ENCODE assay signal across 14 cellular contexts in the genomic region with DNA sequence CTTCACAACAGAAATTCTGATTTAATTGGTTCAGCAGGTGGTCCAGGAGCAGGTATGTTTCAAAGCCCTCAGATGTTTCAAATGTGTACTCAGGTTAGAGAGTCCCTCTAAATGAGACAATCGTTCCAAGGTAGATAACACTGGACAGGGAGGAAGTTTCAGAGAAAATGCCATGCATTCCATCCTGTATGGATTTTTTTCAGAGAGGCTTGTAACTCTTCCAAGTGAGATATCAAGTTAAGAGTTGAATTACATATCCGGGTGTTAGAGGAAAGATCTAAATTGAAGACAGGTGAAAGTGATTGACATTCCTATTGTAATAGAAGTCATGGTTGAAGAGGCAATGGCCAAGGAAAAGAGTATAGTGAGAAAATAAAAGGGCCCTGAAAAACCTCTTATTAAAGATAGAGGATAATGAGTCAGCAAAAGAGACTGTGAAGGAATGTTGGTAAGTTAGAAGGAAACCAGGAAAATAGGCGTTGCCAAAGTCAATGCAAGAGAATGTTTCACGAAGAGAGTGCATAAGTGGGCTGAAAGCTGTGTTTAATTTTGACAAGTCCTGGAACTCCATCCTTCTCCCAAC.
DNase-seq lines count a peak whose midpoint lies in the region; ATAC-seq and TF ChIP-seq lines count a peak whose summit lies in the region.
"Had no signal": no experiment of that assay in that cellular context is flagged by ENCODE, and none has a peak within 500 bp of the region (broad histone marks: within the 10 kb centered on the region; RNA-seq: fewer than 3 reads in every experiment).

No MANE protein-coding gene starts in this region.

- peak overlapping the region; percentile 74; the same call in 1 of the 2 replicates for H4K5ac ChIP-seq in IMR-90 (ENCODE audit: low read depth, low read length)

- H3K4me3 ChIP-seq in AG10803 (ENCODE audit: low read length) (no peak overlapping the region), IMR-90 (ENCODE audit: insufficient read depth, low read depth, low read length) (no peak overlapping the region), lung (no peak overlapping the region)

- no peak overlapping the region for H2AK5ac ChIP-seq in IMR-90 (ENCODE audit: low read depth, low read length)

- H2AK9ac ChIP-seq in IMR-90 (replicated peaks; ENCODE audit: low read depth, low read length, poor library complexity) = no peak overlapping the region

- H3K27me3 ChIP-seq in IMR-90 (ENCODE audit: control insufficient read depth, insufficient read depth, low read length) (no peaks in the 10 kb centered on the region), lung (ENCODE audit: control insufficient read depth, insufficient read depth) (no peaks in the 10 kb centered on the region)

- no peak overlapping the region for H3K56ac ChIP-seq in IMR-90 (ENCODE audit: extremely low read depth, insufficient read depth, low read length)

- ATAC-seq in IMR-90 (ENCODE audit: low read depth) = peak; percentile 66
- ATAC-seq in lung (ENCODE audit: insufficient read depth, low FRiP score) = peak; percentile 37

- 0 out of 2 replicates have a peak overlapping the region, but pooled peaks have one; percentile 19 for H4K91ac ChIP-seq in IMR-90 (ENCODE audit: insufficient read depth, low read depth, low read length)

- peak overlapping the region; percentile 18; the same call in 1 of the 2 replicates for H3K14ac ChIP-seq in IMR-90 (replicated peaks; ENCODE audit: low read depth, low read length)

- peak overlapping the region; percentile 22; the same call in 1 of the 2 replicates for H3K4ac ChIP-seq in IMR-90 (ENCODE audit: low read depth, low read length)

- H2BK20ac ChIP-seq in IMR-90 (ENCODE audit: low read depth, low read length) = peak overlapping the region; percentile 29

- POLR2A ChIA-PET in IMR-90 (lab: Charles Lee; ENCODE audit: unreplicated experiment) = no interaction called here

- BruUV-seq in IMR-90 (replicated peaks; lab: Mats Ljungman, UMichigan) = no TSS peak

- no peak overlapping the region for H3K4me2 ChIP-seq in IMR-90 (ENCODE audit: low read depth, low read length)

- H4K8ac ChIP-seq in IMR-90 (ENCODE audit: low read depth in 2 of 2, low read length in 2 of 2) = no peak overlapping the region

- no peaks in the 10 kb centered on the region for H3K9me1 ChIP-seq in IMR-90 (ENCODE audit: insufficient read depth, low read length)

- peak overlapping the region; percentile 43; the same call in 1 of the 3 replicates for H2BK15ac ChIP-seq in IMR-90 (ENCODE audit: low read depth, low read length)

- H3K23ac ChIP-seq in IMR-90 (ENCODE audit: low read depth, low read length) = no peak overlapping the region

- DNase-seq in AG10803 (ENCODE audit: low read depth) (peak; percentile 45), IMR-90 (peak; percentile 39), dedifferentiated amniotic fluid mesenchymal stem cell (ENCODE audit: extremely low spot score) (peak; percentile 57), lung (ENCODE audit: low spot score) (no peak), NCI-H1105 (lab: John Stamatoyannopoulos, UW) (no peak), NCI-H2107 (lab: John Stamatoyannopoulos, UW) (no peak), DMS 273 treated with DMSO at 0.1 percent for 48 hours (lab: John Stamatoyannopoulos, UW) (no peak)
- no peak for DNase-seq in activated T-cell treated with anti-CD3 and anti-CD28 coated beads, Interleukin-2, amount 50 U/mL, for 1 hour
- DNase-seq: activated naive CD8-positive, alpha-beta T cell treated with anti-CD3 and anti-CD28 coated beads, Interleukin-2, amount 10 ng/mL, durations not matched to agents 7 days and 5 days; C1 segment of cervical spinal cord; immature natural killer cell; MV-4-11; stimulated activated CD4-positive, alpha-beta T cell treated with anti-CD3 and anti-CD28 coated beads, Interleukin-4, amount 100 ng/mL, for 24 hours; T-helper 2 cell had no signal

- peaks cover 7% of the 10 kb centered on the region for H3K4me1 ChIP-seq in IMR-90 (ENCODE audit: control insufficient read depth, insufficient read depth, low read length)
- no peaks in the 10 kb centered on the region for H3K4me1 ChIP-seq in lung (ENCODE audit: control insufficient read depth in 2 of 2, insufficient read depth in 2 of 2, low read length in 2 of 2)

- H3K36me3 ChIP-seq in IMR-90 (ENCODE audit: control insufficient read depth, insufficient read depth, low read length) = no peaks in the 10 kb centered on the region
- H3K36me3 ChIP-seq in lung (ENCODE audit: control insufficient read depth in 2 of 2, insufficient read depth in 2 of 2, low read length in 2 of 2) = no peaks in the 10 kb centered on the region

- no peak overlapping the region for H2BK5ac ChIP-seq in IMR-90 (ENCODE audit: low read depth, low read length, poor library complexity, severe bottlenecking)

- H3K18ac ChIP-seq in IMR-90 (ENCODE audit: low read depth, low read length) = peak overlapping the region; percentile 84

- peak overlapping the region; percentile 33; the same call in 1 of the 2 replicates for H2BK120ac ChIP-seq in IMR-90 (ENCODE audit: low read depth, low read length)

- H2AFZ ChIP-seq in IMR-90 (replicated peaks; ENCODE audit: low read length, poor library complexity) = no peak overlapping the region

- H3K9me3 ChIP-seq in IMR-90 (ENCODE audit: control insufficient read depth, insufficient read depth, low read length) (no peaks in the 10 kb centered on the region), lung (ENCODE audit: control insufficient read depth in 2 of 2, insufficient read depth in 1 of 2, low read length in 1 of 2) (no peaks in the 10 kb centered on the region)

- dilution Hi-C loops in IMR-90 (cut with HindIII; ENCODE audit: low sequenced_read_pairs, unreplicated experiment) = no loop called here

- TF ChIP-seq POLR2A in IMR-90 (IDR thresholded peaks at IDR 0.05; ENCODE audit: low read depth, low read length) = no peak

- intact Hi-C loops in IMR-90 (cut with micrococcal nuclease) = no loop called here

- TF ChIP-seq CTCF in AG10803 (conservative IDR thresholded peaks at IDR 0.05; ENCODE audit: low read length) (no peak), IMR-90 (conservative IDR thresholded peaks at IDR 0.05; ENCODE audit: low read depth, low read length) (no peak), lung (IDR thresholded peaks at IDR 0.05; ENCODE audit: control extremely low read depth, extremely low read depth) (no peak)

- CTCF ChIA-PET in IMR-90 (lab: Yijun Ruan, JAX) = no interaction called here

- in situ Hi-C loops in IMR-90 (cut with MboI; ENCODE audit: low sequenced_read_pairs) = no loop called here

- no peak overlapping the region for H3K27ac ChIP-seq in IMR-90 (ENCODE audit: insufficient read depth, low read length)
- no peak overlapping the region for H3K27ac ChIP-seq in lung (ENCODE audit: low read depth in 1 of 2, low read length in 1 of 2)

- no peak for TF ChIP-seq RAD21 in IMR-90 (IDR thresholded peaks at IDR 0.05; ENCODE audit: low read length)

- no peaks in the 10 kb centered on the region for H3K79me1 ChIP-seq in IMR-90 (ENCODE audit: low read depth in 1 of 2, low read length in 2 of 2)

- no peak overlapping the region for H3K9ac ChIP-seq in IMR-90 (ENCODE audit: low read depth, low read length)

- no CpG with 5 or more reads among the region's 4 CpGs for WGBS in IMR-90 (ENCODE audit: extremely low coverage in 2 of 2, insufficient read length in 1 of 2), 2 experiments
- 52 to 69% methylated on average over 4 of the region's 4 CpGs for WGBS in lung, 2 donors

- no peaks in the 10 kb centered on the region for H4K20me1 ChIP-seq in IMR-90 (ENCODE audit: insufficient read depth, low read length)

TF ChIP-seq in IMR-90, 13 proteins besides CTCF, POLR2A, EP300 and RAD21:
- no peak for TF ChIP-seq RFX5 (IDR thresholded peaks at IDR 0.05; ENCODE audit: low read depth, low read length)
- TF ChIP-seq NFE2L2 (IDR thresholded peaks at IDR 0.05; ENCODE audit: low read depth, low read length) = peak; percentile 77
- TF ChIP-seq, protein P1, sequence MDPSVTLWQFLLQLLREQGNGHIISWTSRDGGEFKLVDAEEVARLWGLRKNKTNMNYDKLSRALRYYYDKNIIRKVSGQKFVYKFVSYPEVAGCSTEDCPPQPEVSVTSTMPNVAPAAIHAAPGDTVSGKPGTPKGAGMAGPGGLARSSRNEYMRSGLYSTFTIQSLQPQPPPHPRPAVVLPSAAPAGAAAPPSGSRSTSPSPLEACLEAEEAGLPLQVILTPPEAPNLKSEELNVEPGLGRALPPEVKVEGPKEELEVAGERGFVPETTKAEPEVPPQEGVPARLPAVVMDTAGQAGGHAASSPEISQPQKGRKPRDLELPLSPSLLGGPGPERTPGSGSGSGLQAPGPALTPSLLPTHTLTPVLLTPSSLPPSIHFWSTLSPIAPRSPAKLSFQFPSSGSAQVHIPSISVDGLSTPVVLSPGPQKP (IDR thresholded peaks at IDR 0.05; ENCODE audit: borderline replicate concordance, low read depth, low read length) = no peak
- peak; percentile 68 for TF ChIP-seq MAFK (IDR thresholded peaks at IDR 0.05; ENCODE audit: low read depth, low read length)
- TF ChIP-seq CHD1 (IDR thresholded peaks at IDR 0.05; ENCODE audit: low read depth, low read length) = no peak
- no peak for TF ChIP-seq SMC3 (IDR thresholded peaks at IDR 0.05; ENCODE audit: low read depth, low read length)

Comparison
In these comparisons a context has a peak if more than half of its experiments do, and no peak if none do; other contexts are left out.
1. DNase-seq: peak in AG10803 (single experiment), IMR-90 (single experiment) and dedifferentiated amniotic fluid mesenchymal stem cell (single experiment); none in lung (single experiment), NCI-H1105 (single experiment), activated T-cell treated with anti-CD3 and anti-CD28 coated beads, Interleukin-2, amount 50 U/mL, for 1 hour (single experiment), NCI-H2107 (single experiment) and DMS 273 treated with DMSO at 0.1 percent for 48 hours (single experiment).